In the genomic region with DNA sequence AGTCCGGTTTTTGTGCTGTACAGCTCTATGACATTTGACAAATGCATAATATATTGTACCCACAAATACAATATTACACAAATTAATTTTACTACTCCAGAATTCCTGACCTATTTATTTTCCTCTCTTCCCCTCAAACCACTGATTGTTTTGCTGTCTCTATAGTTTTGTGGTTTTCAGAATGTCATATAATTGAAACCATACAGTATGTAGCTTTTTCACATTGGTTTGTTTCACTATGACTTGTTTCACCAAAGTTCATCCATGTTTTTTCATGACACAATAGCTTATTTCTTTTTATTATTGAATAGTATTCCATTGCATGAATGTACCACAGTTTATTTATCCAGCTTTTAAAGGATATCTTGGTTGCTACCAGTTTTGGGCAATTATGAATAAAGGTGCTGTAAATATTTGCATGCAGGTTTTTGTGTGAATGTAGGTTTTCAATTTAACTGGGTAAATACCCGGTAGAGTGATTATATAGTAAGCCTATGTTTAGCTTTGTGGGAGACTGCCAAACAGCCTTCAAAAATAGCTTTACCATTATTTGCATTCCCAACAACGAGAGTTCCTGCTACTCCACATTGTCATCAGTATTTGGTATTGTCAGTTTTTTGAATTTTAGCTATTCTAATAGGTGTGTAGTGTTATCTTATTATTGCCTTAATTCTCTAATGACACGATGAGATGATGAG, we compare ENCODE assay signal across 17 cellular contexts. TPM values are rescaled to one million over a fixed set of nuclear protein-coding genes. Genes with fewer than 3 reads are reported as not detected.
DNase-seq lines count a peak whose midpoint lies in the region; ATAC-seq and TF ChIP-seq lines count a peak whose summit lies in the region.
"Had no signal": no experiment of that assay in that cellular context is flagged by ENCODE, and none has a peak within 500 bp of the region (broad histone marks: within the 10 kb centered on the region; RNA-seq: fewer than 3 reads in every experiment).

No MANE protein-coding gene starts in this region.

- H3K9ac ChIP-seq in OCI-LY3 (ENCODE audit: low read length) = no peak overlapping the region

- H3K27me3 ChIP-seq in OCI-LY3 (ENCODE audit: low read depth, low read length) = peaks cover 39% of the 10 kb centered on the region
- H3K27me3 ChIP-seq: body of pancreas had no signal

- H3K4me3 ChIP-seq in OCI-LY3 (ENCODE audit: low read length) (no peak overlapping the region), mucosa of descending colon (no peak overlapping the region)
- H3K4me3 ChIP-seq: body of pancreas, GM23338 had no signal

- CTCF ChIA-PET in GM10248 (lab: Yijun Ruan, JAX) = interaction anchor here (0.7 to 2.5 kb wide), 5 partner anchors 10 to 760 kb away, joined by 3 to 19 read pairs (median 3); no protein-coding TSS in a partner anchor

- ATAC-seq in GM18519 (IDR thresholded peaks at IDR 0.05; ENCODE audit: low FRiP score, unreplicated experiment) = peak; percentile 79
- ATAC-seq in GM21423 (IDR thresholded peaks at IDR 0.05; ENCODE audit: unreplicated experiment) = peak; percentile 65
- peak; percentile 69 for ATAC-seq in HG03175 (IDR thresholded peaks at IDR 0.05; ENCODE audit: unreplicated experiment)
- no peak for ATAC-seq in mucosa of descending colon
- ATAC-seq in HG02642 (IDR thresholded peaks at IDR 0.05; ENCODE audit: poor library complexity, unreplicated experiment) = no peak
- ATAC-seq: body of pancreas; esophagus mucosa; GM23338; left lobe of liver; naive thymus-derived CD4-positive, alpha-beta T cell had no signal

- H3K4me2 ChIP-seq in OCI-LY3 (ENCODE audit: low read length) = 0 out of 2 replicates have a peak overlapping the region, but pooled peaks have one; percentile 9
- H3K4me2 ChIP-seq: GM23338 had no signal

- H3K9me3 ChIP-seq in OCI-LY3 (ENCODE audit: insufficient read depth, low read length) = no peaks in the 10 kb centered on the region
- no peaks in the 10 kb centered on the region for H3K9me3 ChIP-seq in mucosa of descending colon
- H3K9me3 ChIP-seq: body of pancreas had no signal

- no peaks in the 10 kb centered on the region for H4K20me1 ChIP-seq in OCI-LY3 (ENCODE audit: insufficient read depth, low read length)

- H3K4me1 ChIP-seq in OCI-LY3 (ENCODE audit: low read length) = peaks cover 23% of the 10 kb centered on the region
- H3K4me1 ChIP-seq in mucosa of descending colon (ENCODE audit: low read depth) = no peaks in the 10 kb centered on the region
- H3K4me1 ChIP-seq: body of pancreas had no signal

- no peaks in the 10 kb centered on the region for H3K79me2 ChIP-seq in OCI-LY3 (ENCODE audit: low read length)

- intact Hi-C loops in mucosa of descending colon (cut with DNase I, micrococcal nuclease) = no loop called here

- H3K36me3 ChIP-seq in OCI-LY3 (replicated peaks; ENCODE audit: low read depth, low read length) = no peaks in the 10 kb centered on the region
- H3K36me3 ChIP-seq in mucosa of descending colon (ENCODE audit: low read depth) = no peaks in the 10 kb centered on the region

- DNase-seq in mucosa of descending colon = no peak
- DNase-seq in activated CD4-positive, alpha-beta T cell treated with anti-CD3 and anti-CD28 coated beads, Interleukin-2, amount 50 U/mL, for 48 hours = no peak
- DNase-seq in GM10248 (ENCODE audit: extremely low spot score) = no peak
- DNase-seq: activated gamma-delta T cell treated with Interleukin-2 at 50 U/mL for 16 hours; body of pancreas; naive thymus-derived CD4-positive, alpha-beta T cell; NCI-H2227 treated with DMSO at 0.1 percent for 48 hours; substantia nigra had no signal

- no peak overlapping the region for H3K27ac ChIP-seq in OCI-LY3 (ENCODE audit: low read length)
- H3K27ac ChIP-seq: body of pancreas had no signal

- POLR2A ChIA-PET in GM10248 (lab: Yijun Ruan, JAX) = no interaction called here

- no peak overlapping the region for H2AFZ ChIP-seq in OCI-LY3 (ENCODE audit: low read depth, low read length)
- H2AFZ ChIP-seq: GM23338 had no signal

- TF ChIP-seq CTCF in OCI-LY3 (IDR thresholded peaks at IDR 0.05; ENCODE audit: low read depth, low read length) (no peak), mucosa of descending colon (IDR thresholded peaks at IDR 0.05) (no peak), GM10248 (IDR thresholded peaks at IDR 0.05; ENCODE audit: control extremely low read depth, extremely low read depth, low read depth, missing control alignments) (no peak)

RNA-seq across cellular contexts. Expression of gene RNF175, which starts 25.9 kb away (rescaled TPM):
- under 1 TPM in 1 of 3 donors, not detected in 2; 0.63 TPM for total RNA-seq in mucosa of descending colon
- total RNA-seq: body of pancreas, esophagus mucosa, left lobe of liver had no signal

RNA-seq across cellular contexts. Expression of gene TLR2, which starts 49.8 kb away (rescaled TPM):
- total RNA-seq in mucosa of descending colon = 10 to 100 TPM in 1 of 3 donors, 1 to 10 TPM in 2; 2.0 to 12.9 (median 7.7) TPM

RNA-seq across cellular contexts. Expression of gene SFRP2, which starts 55.0 kb away (rescaled TPM):
- total RNA-seq in mucosa of descending colon = 10 to 100 TPM in 2 of 3 donors, 1 to 10 TPM in 1; 3.9 to 51.9 (median 32.5) TPM
- total RNA-seq: naive thymus-derived CD4-positive, alpha-beta T cell; OCI-LY7 had no signal

Comparison
In these comparisons a context has a peak if more than half of its experiments do, and no peak if none do; other contexts are left out.
1. ATAC-seq: peak in GM18519 (single experiment), GM21423 (single experiment) and HG03175 (single experiment); none in mucosa of descending colon (single experiment) and HG02642 (single experiment).